In genomic region chr11:125062931-125063428, GRCh38 we compare ENCODE assay signal across 8 cellular contexts. TPM values are rescaled to one million over a fixed set of nuclear protein-coding genes. Genes with fewer than 3 reads are reported as not detected.
DNase-seq lines count a peak whose midpoint lies in the region; ATAC-seq and TF ChIP-seq lines count a peak whose summit lies in the region.

TSS of gene SLC37A2 (plus strand) at chr11:125063305. CDS start at chr11:125063368, 63 bp downstream.

- no peaks in the 10 kb centered on the region for H3K9me3 Mint-ChIP-seq in activated naive CD4-positive, alpha-beta T cell treated with anti-CD3 and anti-CD28 coated beads, Interleukin-2, amount 10 ng/mL, durations not matched to agents 7 days and 5 days

- no peak within 1 kb of the TSS for H3K27ac Mint-ChIP-seq in activated naive CD4-positive, alpha-beta T cell treated with anti-CD3 and anti-CD28 coated beads, Interleukin-2, amount 10 ng/mL, durations not matched to agents 7 days and 5 days

- H3K4me3 Mint-ChIP-seq in activated naive CD4-positive, alpha-beta T cell treated with anti-CD3 and anti-CD28 coated beads, Interleukin-2, amount 10 ng/mL, durations not matched to agents 7 days and 5 days = peak within 1 kb of the TSS; percentile 75

- H3K36me3 Mint-ChIP-seq in activated naive CD4-positive, alpha-beta T cell treated with anti-CD3 and anti-CD28 coated beads, Interleukin-2, amount 10 ng/mL, durations not matched to agents 7 days and 5 days = no peaks in the 10 kb centered on the region

- no peaks in the 10 kb centered on the region for H3K4me1 ChIP-seq in cardiac muscle cell (ENCODE audit: low read depth)
- peaks cover 5% of the 10 kb centered on the region for H3K4me1 ChIP-seq in ovary (ENCODE audit: insufficient read depth)
- peaks cover 0 to 8% of the 10 kb centered on the region in 2 donors for H3K4me1 ChIP-seq in uterus

- intact Hi-C loops in ovary (cut with DNase I) (no loop called here), uterus (cut with DNase I; ENCODE audit: low total_unique reads) (no loop called here)

- WGBS in ovary, 3 donors = 0 to 4% (median 1%) methylated on average over 34 to 46 of the region's 46 CpGs

- peak within 1 kb of the TSS; percentile 81 for H3K4me3 ChIP-seq in AG04450 (ENCODE audit: low read depth, low read length)
- H3K4me3 ChIP-seq in cardiac muscle cell = peak within 1 kb of the TSS; percentile 41
- H3K4me3 ChIP-seq in ovary = peak within 1 kb of the TSS; percentile 59
- H3K4me3 ChIP-seq in uterus = peak within 1 kb of the TSS; percentile 35 to 53

- CTCF ChIA-PET in AG04450 (lab: Charles Lee) = interaction anchor here (0.9 to 1.0 kb wide), 2 partner anchors 28 to 285 kb away, joined by 3 to 4 read pairs; no protein-coding TSS in a partner anchor
- CTCF ChIA-PET in activated naive CD4-positive, alpha-beta T cell treated with anti-CD3 and anti-CD28 coated beads, Interleukin-2, amount 10 ng/mL, durations not matched to agents 7 days and 5 days (lab: Charles Lee) = interaction anchor here (1.2 kb wide), 1 partner anchor 79 kb away, joined by 5 read pairs; no protein-coding TSS in a partner anchor

- no peak for TF ChIP-seq CTCF in AG04450 (IDR thresholded peaks at IDR 0.05; ENCODE audit: low read depth, low read length)
- TF ChIP-seq CTCF in cardiac muscle cell (IDR thresholded peaks at IDR 0.05; ENCODE audit: low read depth, low read length) = peak; percentile 18
- no peak for TF ChIP-seq CTCF in ovary (IDR thresholded peaks at IDR 0.05)
- peak in 3 of 4 experiments; percentile 24 to 48 (median 26) for TF ChIP-seq CTCF in uterus (IDR thresholded peaks at IDR 0.05)

- H3K27ac ChIP-seq in AG04450 (ENCODE audit: low read depth, low read length) = peak within 1 kb of the TSS; percentile 11
- no peak within 1 kb of the TSS for H3K27ac ChIP-seq in cardiac muscle cell
- peak within 1 kb of the TSS in 1 of 2 donors; percentile 42 for H3K27ac ChIP-seq in ovary
- peak within 1 kb of the TSS; percentile 17 to 29 for H3K27ac ChIP-seq in uterus

- TF ChIP-seq EP300 in ovary (IDR thresholded peaks at IDR 0.05) = no peak

- no peak for TF ChIP-seq POLR2A in ovary (IDR thresholded peaks at IDR 0.05)
- peak in 1 of 2 donors; percentile 16 for TF ChIP-seq POLR2A in uterus (IDR thresholded peaks at IDR 0.05)

- peaks cover 12% of the 10 kb centered on the region for H3K4me1 Mint-ChIP-seq in activated naive CD4-positive, alpha-beta T cell treated with anti-CD3 and anti-CD28 coated beads, Interleukin-2, amount 10 ng/mL, durations not matched to agents 7 days and 5 days

- DNase-seq in AG04450 (ENCODE audit: low read depth, low spot score) (no peak), NOMO-1 treated with DMSO at 0.1 percent for 48 hours (lab: John Stamatoyannopoulos, UW; ENCODE audit: unreplicated experiment) (peak; percentile 88), cardiac muscle cell (ENCODE audit: low read depth in 1 of 2, low spot score in 1 of 2) (peak; percentile 68 to 83), ovary (peak; percentile 40 to 76 (median 55)), uterus (peak in 1 of 2 donors; percentile 59)
- peak; percentile 67 for DNase-seq in activated naive CD4-positive, alpha-beta T cell treated with anti-CD3 and anti-CD28 coated beads, Interleukin-2, amount 10 ng/mL, durations not matched to agents 7 days and 5 days

- H3K9me3 ChIP-seq in AG04450 (ENCODE audit: control insufficient read depth, insufficient read depth, low read length) (no peaks in the 10 kb centered on the region), cardiac muscle cell (ENCODE audit: low read depth) (no peaks in the 10 kb centered on the region), ovary (no peaks in the 10 kb centered on the region), uterus (no peaks in the 10 kb centered on the region)

- ATAC-seq in GM18520 (IDR thresholded peaks at IDR 0.05; ENCODE audit: unreplicated experiment) = peak; percentile 70
- peak; percentile 87 for ATAC-seq in HG02943 (IDR thresholded peaks at IDR 0.05; ENCODE audit: low read depth, unreplicated experiment)

- POLR2A ChIA-PET in AG04450 (lab: Yijun Ruan, JAX) = interaction anchor here (0.6 kb wide), 1 partner anchor 200 kb away, joined by 7 read pairs; no protein-coding TSS in a partner anchor

- no peaks in the 10 kb centered on the region for H3K36me3 ChIP-seq in cardiac muscle cell
- H3K36me3 ChIP-seq in ovary = no peaks in the 10 kb centered on the region
- H3K36me3 ChIP-seq in uterus = no peaks in the 10 kb centered on the region

- H3K27me3 Mint-ChIP-seq in activated naive CD4-positive, alpha-beta T cell treated with anti-CD3 and anti-CD28 coated beads, Interleukin-2, amount 10 ng/mL, durations not matched to agents 7 days and 5 days = peaks cover 49% of the 10 kb centered on the region

- H3K27me3 ChIP-seq in AG04450 (ENCODE audit: control insufficient read depth, insufficient read depth, low read length) = no peaks in the 10 kb centered on the region
- peaks cover 65% of the 10 kb centered on the region for H3K27me3 ChIP-seq in cardiac muscle cell
- H3K27me3 ChIP-seq in ovary = no peaks in the 10 kb centered on the region
- H3K27me3 ChIP-seq in uterus = no peaks in the 10 kb centered on the region

RNA-seq across cellular contexts. Expression of gene SLC37A2, which starts in this region (rescaled TPM):
- polyA plus RNA-seq in AG04450 (2011; rRNA removed) = 0.79 and 0.99 TPM in 2 replicates
- polyA minus RNA-seq in AG04450 (2011; rRNA and poly(A)+ RNA removed) = 1.5 TPM in 2 replicates
- 0.04 and 1.0 TPM in 2 replicates for total RNA-seq in cardiac muscle cell
- polyA plus RNA-seq in cardiac muscle cell = 0.22 and 0.98 TPM in 2 replicates
- total RNA-seq in ovary = 1 to 10 TPM; 1.3 to 6.6 (median 2.2) TPM
- polyA plus RNA-seq in ovary = 1 to 10 TPM in 1 of 2 donors, under 1 TPM in 1; 0.93 to 7.9 TPM
- 1 to 10 TPM in 2 of 4 donors, under 1 TPM in 2; 0.26 to 4.1 (median 0.86) TPM for total RNA-seq in uterus

Comparison
In these comparisons a context has a peak if more than half of its experiments do, and no peak if none do; other contexts are left out.
1. CTCF ChIP-seq: peak in cardiac muscle cell (single experiment) and uterus (3 of 4); none in AG04450 (single experiment) and ovary (0 of 3).
2. Peak in every context shown above with its lines, with median percentiles within 50 percentile points of each other: H3K4me3 ChIP-seq.